17 cellular contexts compared by ENCODE assay signal in the genomic region with DNA sequence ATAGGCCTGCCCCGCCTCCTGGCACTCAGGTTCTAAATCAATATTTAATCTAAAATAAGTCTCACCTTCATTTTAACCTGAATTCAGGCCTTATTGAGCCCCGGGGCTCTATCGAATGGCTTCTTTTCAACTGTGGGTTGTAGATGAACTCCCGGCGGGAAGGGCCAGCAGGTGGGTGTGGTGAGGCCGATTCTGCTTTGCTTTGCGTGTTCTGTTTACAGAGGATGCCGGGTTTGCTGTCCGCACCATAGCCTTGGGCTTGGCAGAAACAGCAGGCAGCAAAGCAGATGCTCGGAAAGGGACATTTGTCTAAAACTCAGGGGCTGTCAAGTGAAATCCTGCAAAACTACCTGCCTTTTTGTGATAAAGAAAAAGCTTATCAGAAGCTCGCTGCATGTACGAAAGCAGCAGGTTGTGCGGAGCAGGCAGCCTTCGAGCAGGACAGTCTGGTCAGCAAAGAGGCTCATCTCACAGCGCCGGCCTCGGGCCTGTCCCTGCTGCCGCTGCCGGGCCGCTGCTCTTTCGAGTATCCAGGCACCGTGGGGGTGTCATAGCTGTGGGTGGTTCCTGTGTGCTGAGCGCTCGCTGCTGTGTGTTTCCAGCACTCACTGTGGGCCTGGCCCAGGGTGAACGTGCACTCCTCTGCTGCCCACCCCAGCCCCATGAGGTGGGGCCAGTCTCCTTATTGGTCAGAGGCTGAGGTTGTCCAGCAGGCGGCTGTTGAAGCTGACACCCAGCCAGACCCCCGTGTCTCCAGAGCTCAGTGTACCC.
"Had no signal": no experiment of that assay in that cellular context is flagged by ENCODE, and none has a peak within 500 bp of the region (broad histone marks: within the 10 kb centered on the region; RNA-seq: fewer than 3 reads in every experiment).

No MANE protein-coding gene starts in this region.

- DNase-seq: activated CD4-positive, alpha-beta T cell treated with anti-CD3 and anti-CD28 coated beads for 1 hour; activated CD4-positive, alpha-beta T cell treated with anti-CD3 and anti-CD28 coated beads, Interleukin-2, amount 50 U/mL, for 4 hours; effector CD8-positive, alpha-beta T cell; immature natural killer cell; kidney glomerular epithelial cell; left ventricle myocardium superior; naive thymus-derived CD4-positive, alpha-beta T cell; stimulated activated CD4-positive, alpha-beta T cell treated with anti-CD3 and anti-CD28 coated beads, Interleukin-12 subunit alpha, Interleukin-12 subunit beta, amount 100 ng/mL, for 4 hours; stimulated activated CD4-positive, alpha-beta T cell treated with anti-CD3 and anti-CD28 coated beads, Interleukin-1b, Interleukin-23, amount 100 ng/mL, for 48 hours; stimulated activated CD8-positive, alpha-beta memory T cell treated with anti-CD3 and anti-CD28 coated beads, Interleukin-4, amount 100 ng/mL, for 48 hours; stimulated activated naive CD4-positive, alpha-beta T cell treated with Interleukin-2 at 50 U/mL for 16 hours; thyroid gland; WERI-Rb-1 had no signal

- H2AFZ ChIP-seq: parathyroid adenoma had no signal

- H3K4me3 ChIP-seq: gastroesophageal sphincter, thyroid gland had no signal

- H3K79me2 ChIP-seq: parathyroid adenoma had no signal

- H3K27me3 ChIP-seq: gastroesophageal sphincter, neutrophil, thyroid gland had no signal

- H3K4me1 ChIP-seq: gastroesophageal sphincter, parathyroid adenoma, thyroid gland had no signal

- H3K9me3 ChIP-seq: thyroid gland had no signal

- H3K27ac ChIP-seq: gastroesophageal sphincter, neutrophil, parathyroid adenoma, thyroid gland, WERI-Rb-1 had no signal

- ATAC-seq: esophagus mucosa; gastroesophageal sphincter; left ventricle myocardium superior; naive thymus-derived CD4-positive, alpha-beta T cell had no signal

- H3K36me3 ChIP-seq: neutrophil, thyroid gland, WERI-Rb-1 had no signal
